ENCODE assay signal across 11 cellular contexts in genomic region chr15:76012021-76012551, GRCh38. TPM values are rescaled to one million over a fixed set of nuclear protein-coding genes. Genes with fewer than 3 reads are reported as not detected.
A peak's percentile ranks its signal among the peaks of the same experiment; 100 is the strongest.
DNase-seq lines count a peak whose midpoint lies in the region; ATAC-seq and TF ChIP-seq lines count a peak whose summit lies in the region.
"Had no signal": no experiment of that assay in that cellular context is flagged by ENCODE, and none has a peak within 500 bp of the region (broad histone marks: within the 10 kb centered on the region; RNA-seq: fewer than 3 reads in every experiment).

A gene with protein sequence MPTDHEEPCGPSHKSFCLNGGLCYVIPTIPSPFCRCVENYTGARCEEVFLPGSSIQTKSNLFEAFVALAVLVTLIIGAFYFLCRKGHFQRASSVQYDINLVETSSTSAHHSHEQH (minus strand): TSS chr15:76012424. CDS start chr15:76011230, 1,194 bp downstream.

- intact Hi-C loops in activated naive CD4-positive, alpha-beta T cell treated with anti-CD3 and anti-CD28 coated beads for 36 hours (cut with micrococcal nuclease), result no loop called here

- peak within 1 kb of the TSS; percentile 10 for H3K4me3 Mint-ChIP-seq in activated naive CD4-positive, alpha-beta T cell treated with anti-CD3 and anti-CD28 coated beads for 36 hours
- H3K4me3 Mint-ChIP-seq in activated naive CD4-positive, alpha-beta T cell treated with anti-CD3 and anti-CD28 coated beads, Interleukin-2, amount 10 ng/mL, durations not matched to agents 7 days and 5 days, result no peak within 1 kb of the TSS

- peaks cover 13% of the 10 kb centered on the region for H3K27me3 Mint-ChIP-seq in activated naive CD4-positive, alpha-beta T cell treated with anti-CD3 and anti-CD28 coated beads for 36 hours (ENCODE audit: low read depth)
- H3K27me3 Mint-ChIP-seq in activated naive CD4-positive, alpha-beta T cell treated with anti-CD3 and anti-CD28 coated beads, Interleukin-2, amount 10 ng/mL, durations not matched to agents 7 days and 5 days, result peaks cover 13% of the 10 kb centered on the region

- no peak for DNase-seq in activated naive CD4-positive, alpha-beta T cell treated with anti-CD3 and anti-CD28 coated beads for 36 hours
- DNase-seq in activated naive CD4-positive, alpha-beta T cell treated with anti-CD3 and anti-CD28 coated beads, Interleukin-2, amount 10 ng/mL, durations not matched to agents 7 days and 5 days, result no peak
- DNase-seq in SHP77 (lab: John Stamatoyannopoulos, UW), result peak; percentile 23 to 31
- no peak for DNase-seq in hepatocyte (ENCODE audit: low spot score)
- no peak for DNase-seq in thoracic aorta (ENCODE audit: low spot score)
- DNase-seq in suprapubic skin (ENCODE audit: low spot score in 2 of 2), result no peak
- no peak for DNase-seq in kidney glomerular epithelial cell (lab: John Stamatoyannopoulos, UW)
- DNase-seq: naive B cell, WERI-Rb-1 had no signal

- CTCF ChIA-PET in activated naive CD4-positive, alpha-beta T cell treated with anti-CD3 and anti-CD28 coated beads for 36 hours (lab: Charles Lee), result interaction anchor here (1.0 to 1.4 kb wide), 2 partner anchors 45 to 47 kb away, joined by 3 to 4 read pairs; partner anchors contain the start of gene TMEM266
- CTCF ChIA-PET in activated naive CD4-positive, alpha-beta T cell treated with anti-CD3 and anti-CD28 coated beads, Interleukin-2, amount 10 ng/mL, durations not matched to agents 7 days and 5 days (lab: Charles Lee), result no interaction called here

- ATAC-seq in thoracic aorta (ENCODE audit: insufficient number of reproducible peaks, low FRiP score, low read depth) (no peak), HG02678 (IDR thresholded peaks at IDR 0.05; ENCODE audit: unreplicated experiment) (no peak)

- no peaks in the 10 kb centered on the region for H3K79me2 ChIP-seq in hepatocyte

- H3K4me3 ChIP-seq in hepatocyte, result no peak within 1 kb of the TSS
- peak within 1 kb of the TSS; percentile 21 for H3K4me3 ChIP-seq in thoracic aorta
- no peak within 1 kb of the TSS for H3K4me3 ChIP-seq in suprapubic skin

- H3K4me1 ChIP-seq in hepatocyte (ENCODE audit: insufficient read depth), result no peaks in the 10 kb centered on the region
- H3K4me1 ChIP-seq in thoracic aorta (ENCODE audit: control insufficient read depth in 1 of 2, low read depth in 2 of 2), result no peaks in the 10 kb centered on the region
- H3K4me1 ChIP-seq in suprapubic skin, result peaks cover 4% of the 10 kb centered on the region

- H3K27me3 ChIP-seq in hepatocyte, result no peaks in the 10 kb centered on the region
- H3K27me3 ChIP-seq in thoracic aorta (replicated peaks; ENCODE audit: insufficient read depth), result no peaks in the 10 kb centered on the region
- no peaks in the 10 kb centered on the region for H3K27me3 ChIP-seq in suprapubic skin

- no peaks in the 10 kb centered on the region for H4K20me1 ChIP-seq in hepatocyte (ENCODE audit: insufficient read depth, poor library complexity, severe bottlenecking)

- H3K4me1 Mint-ChIP-seq in activated naive CD4-positive, alpha-beta T cell treated with anti-CD3 and anti-CD28 coated beads for 36 hours (ENCODE audit: low read depth), result peaks cover 2% of the 10 kb centered on the region
- H3K4me1 Mint-ChIP-seq in activated naive CD4-positive, alpha-beta T cell treated with anti-CD3 and anti-CD28 coated beads, Interleukin-2, amount 10 ng/mL, durations not matched to agents 7 days and 5 days, result peaks cover 2% of the 10 kb centered on the region

- no peak within 1 kb of the TSS for H2AFZ ChIP-seq in hepatocyte

- H3K9me2 ChIP-seq in hepatocyte (replicated peaks; ENCODE audit: insufficient read depth), result no peaks in the 10 kb centered on the region

- peak within 1 kb of the TSS; percentile 59 for H3K4me2 ChIP-seq in hepatocyte
- H3K4me2 ChIP-seq: KMS-11 had no signal

- peaks cover 3% of the 10 kb centered on the region for H3K36me3 Mint-ChIP-seq in activated naive CD4-positive, alpha-beta T cell treated with anti-CD3 and anti-CD28 coated beads for 36 hours (ENCODE audit: low read depth)
- no peaks in the 10 kb centered on the region for H3K36me3 Mint-ChIP-seq in activated naive CD4-positive, alpha-beta T cell treated with anti-CD3 and anti-CD28 coated beads, Interleukin-2, amount 10 ng/mL, durations not matched to agents 7 days and 5 days

- H3K9me3 Mint-ChIP-seq in activated naive CD4-positive, alpha-beta T cell treated with anti-CD3 and anti-CD28 coated beads for 36 hours, result peaks cover 9% of the 10 kb centered on the region
- H3K9me3 Mint-ChIP-seq in activated naive CD4-positive, alpha-beta T cell treated with anti-CD3 and anti-CD28 coated beads, Interleukin-2, amount 10 ng/mL, durations not matched to agents 7 days and 5 days, result peaks cover 4% of the 10 kb centered on the region

- no peak for TF ChIP-seq POLR2A in suprapubic skin (IDR thresholded peaks at IDR 0.05)

- H3K36me3 ChIP-seq in hepatocyte (replicated peaks; ENCODE audit: insufficient read depth, low read depth) (no peaks in the 10 kb centered on the region), thoracic aorta (no peaks in the 10 kb centered on the region), suprapubic skin (no peaks in the 10 kb centered on the region)
- H3K36me3 ChIP-seq: WERI-Rb-1 had no signal

- H3K27ac ChIP-seq in hepatocyte, result peak within 1 kb of the TSS; percentile 2
- no peak within 1 kb of the TSS for H3K27ac ChIP-seq in thoracic aorta
- no peak within 1 kb of the TSS for H3K27ac ChIP-seq in suprapubic skin
- H3K27ac ChIP-seq: KMS-11, WERI-Rb-1 had no signal

- TF ChIP-seq CTCF in hepatocyte (IDR thresholded peaks at IDR 0.05; ENCODE audit: poor library complexity) (no peak), thoracic aorta (IDR thresholded peaks at IDR 0.05) (no peak), suprapubic skin (IDR thresholded peaks at IDR 0.05) (no peak)

- H3K9me3 ChIP-seq in hepatocyte (ENCODE audit: low read depth) (no peaks in the 10 kb centered on the region), thoracic aorta (no peaks in the 10 kb centered on the region), suprapubic skin (no peaks in the 10 kb centered on the region)

- no peak within 1 kb of the TSS for H3K27ac Mint-ChIP-seq in activated naive CD4-positive, alpha-beta T cell treated with anti-CD3 and anti-CD28 coated beads for 36 hours
- no peak within 1 kb of the TSS for H3K27ac Mint-ChIP-seq in activated naive CD4-positive, alpha-beta T cell treated with anti-CD3 and anti-CD28 coated beads, Interleukin-2, amount 10 ng/mL, durations not matched to agents 7 days and 5 days

- TF ChIP-seq EP300 in suprapubic skin (IDR thresholded peaks at IDR 0.05), result no peak

- WGBS in hepatocyte (ENCODE audit: low lambda C conversion rate, missing lambda C conversion rate), result 34% methylated on average over 9 of the region's 9 CpGs
- WGBS in suprapubic skin, result 8% methylated on average over 9 of the region's 9 CpGs

RNA-seq across cellular contexts. Expression of the gene that starts here (rescaled TPM):
- total RNA-seq in activated naive CD4-positive, alpha-beta T cell treated with anti-CD3 and anti-CD28 coated beads for 36 hours, result not detected
- total RNA-seq in hepatocyte (0.50 and 0.80 TPM in 2 replicates), thoracic aorta (not detected), suprapubic skin (1 to 10 TPM in 3 of 4 donors, under 1 TPM in 1; 0.17 to 4.6 (median 2.9) TPM)
- 0.90 and 1.5 TPM in 2 replicates for polyA plus RNA-seq in hepatocyte

Comparison
In these comparisons a context has a peak if more than half of its experiments do, and no peak if none do; other contexts are left out.
1. DNase-seq: peak in SHP77 (2 of 2); none in activated naive CD4-positive, alpha-beta T cell treated with anti-CD3 and anti-CD28 coated beads for 36 hours (single experiment), activated naive CD4-positive, alpha-beta T cell treated with anti-CD3 and anti-CD28 coated beads, Interleukin-2, amount 10 ng/mL, durations not matched to agents 7 days and 5 days (single experiment), hepatocyte (single experiment), thoracic aorta (single experiment), suprapubic skin (0 of 2) and kidney glomerular epithelial cell (single experiment).